ENCODE assay signal across 20 cellular contexts in the genomic region with DNA sequence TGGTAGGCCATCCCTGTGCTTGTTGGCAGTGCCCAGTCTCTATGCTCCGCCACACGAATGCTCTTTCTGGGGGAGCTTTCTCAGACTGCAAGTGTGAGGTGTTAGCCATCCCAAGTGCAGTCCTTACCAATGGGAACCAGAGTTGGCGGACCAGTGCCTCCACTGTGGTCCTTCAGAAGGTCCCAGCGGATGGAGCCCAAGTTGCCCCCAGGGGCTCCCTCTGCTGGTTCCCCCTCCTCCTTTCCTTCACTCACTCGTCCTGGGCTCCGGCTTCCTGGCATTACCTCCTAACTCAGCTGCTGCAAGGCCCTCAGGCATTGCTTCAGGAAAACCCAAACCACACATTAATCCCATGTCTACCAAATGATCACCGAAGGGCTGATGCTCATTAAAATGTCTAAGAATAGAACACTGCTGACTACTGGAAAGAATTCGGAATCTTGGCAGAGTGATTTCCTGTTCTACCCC.
A peak's percentile ranks its signal among the peaks of the same experiment; 100 is the strongest.
DNase-seq lines count a peak whose midpoint lies in the region; ATAC-seq and TF ChIP-seq lines count a peak whose summit lies in the region.
"Had no signal": no experiment of that assay in that cellular context is flagged by ENCODE, and none has a peak within 500 bp of the region (broad histone marks: within the 10 kb centered on the region; RNA-seq: fewer than 3 reads in every experiment).

No MANE protein-coding gene starts in this region.

- TF ChIP-seq POLR2A in adrenal gland (IDR thresholded peaks at IDR 0.05): no peak

- H3K27me3 Mint-ChIP-seq in WTC11 (ENCODE audit: low read depth) (no peaks in the 10 kb centered on the region), glutamatergic neuron (ENCODE audit: unreplicated experiment) (no peaks in the 10 kb centered on the region)
- H3K27me3 Mint-ChIP-seq: CD4-positive, alpha-beta T cell had no signal

- 0 out of 2 replicates have a peak, but pooled peaks have one; percentile 14 for TF ChIP-seq CTCF in WTC11 (IDR thresholded peaks at IDR 0.05)
- no peak for TF ChIP-seq CTCF in adrenal gland (IDR thresholded peaks at IDR 0.05)
- no peak for TF ChIP-seq CTCF in glutamatergic neuron (IDR thresholded peaks at IDR 0.05; ENCODE audit: partially characterized antibody, unreplicated experiment)

- CTCF ChIA-PET in WTC11 (lab: Charles Lee): interaction anchor here (0.6 to 1.9 kb wide), 3 partner anchors 10 to 145 kb away, joined by 3 to 5 read pairs (median 3); no protein-coding TSS in a partner anchor

- no peaks in the 10 kb centered on the region for H3K4me1 ChIP-seq in adrenal gland (replicated peaks in 1 of 2)

- ATAC-seq in WTC11: peak; percentile 91
- ATAC-seq in stimulated activated naive CD8-positive, alpha-beta T cell treated with anti-CD3 and anti-CD28 coated beads, Interleukin-15, Interleukin-2, amounts not matched to agents 100 U/mL and 50 U/mL, for 24 hours: no peak
- ATAC-seq: activated naive CD4-positive, alpha-beta T cell treated with anti-CD3 and anti-CD28 coated beads, Interleukin-2, amount 50 U/mL, for 72 hours; natural killer cell had no signal

- H3K36me3 Mint-ChIP-seq in WTC11: no peaks in the 10 kb centered on the region
- no peaks in the 10 kb centered on the region for H3K36me3 Mint-ChIP-seq in glutamatergic neuron (ENCODE audit: unreplicated experiment)
- H3K36me3 Mint-ChIP-seq: activated naive CD4-positive, alpha-beta T cell treated with anti-CD3 and anti-CD28 coated beads, Interleukin-2, amount 50 U/mL, for 72 hours; natural killer cell had no signal

- intact Hi-C loops in adrenal gland (cut with DNase I): no loop called here

- H3K36me3 ChIP-seq in adrenal gland (replicated peaks in 1 of 2): no peaks in the 10 kb centered on the region

- POLR2A ChIA-PET in WTC11 (lab: Charles Lee): no interaction called here

- H3K4me3 Mint-ChIP-seq in WTC11: no peak overlapping the region
- H3K4me3 Mint-ChIP-seq in glutamatergic neuron (ENCODE audit: unreplicated experiment): no peak overlapping the region
- H3K4me3 Mint-ChIP-seq: CD4-positive, alpha-beta T cell; natural killer cell had no signal

- H3K4me1 Mint-ChIP-seq in WTC11: peaks cover 28% of the 10 kb centered on the region
- peaks cover 2% of the 10 kb centered on the region for H3K4me1 Mint-ChIP-seq in glutamatergic neuron (ENCODE audit: low read depth, unreplicated experiment)
- H3K4me1 Mint-ChIP-seq: natural killer cell had no signal

- DNase-seq in A172 (ENCODE audit: low spot score): peak; percentile 90
- DNase-seq in H4 (ENCODE audit: low spot score): peak; percentile 25
- DNase-seq in WTC11 (ENCODE audit: low spot score): peak; percentile 54
- peak; percentile 69 for DNase-seq in islet precursor cell
- DNase-seq in adrenal gland: no peak
- DNase-seq in NCI-H526 treated with DMSO at 0.1 percent for 48 hours (lab: John Stamatoyannopoulos, UW): no peak
- DNase-seq in stimulated activated naive CD8-positive, alpha-beta T cell treated with anti-CD3 and anti-CD28 coated beads, Interleukin-15, Interleukin-2, amounts not matched to agents 100 U/mL and 50 U/mL, for 24 hours: no peak
- no peak for DNase-seq in glutamatergic neuron
- DNase-seq: 8988T; activated CD4-positive, alpha-beta T cell treated with anti-CD3 and anti-CD28 coated beads, Interleukin-2, amount 50 U/mL, for 1 hour; activated T-cell treated with anti-CD3 and anti-CD28 coated beads, Interleukin-2, amount 50 U/mL, for 1 hour; CD4-positive, alpha-beta T cell; DMS79; natural killer cell; NCI-H1105; NCI-H774; stimulated activated naive CD4-positive, alpha-beta T cell; SW 1271 had no signal

- 84 to 100% (median 88%) methylated on average over 5 to 8 of the region's 8 CpGs for WGBS in adrenal gland, 4 donors

- H3K4me3 ChIP-seq in adrenal gland: no peak overlapping the region

- no peak overlapping the region for H3K27ac ChIP-seq in adrenal gland
- H3K27ac ChIP-seq: KMS-11 had no signal

- H3K9me3 Mint-ChIP-seq in WTC11 (peaks cover 3% of the 10 kb centered on the region), glutamatergic neuron (ENCODE audit: unreplicated experiment) (no peaks in the 10 kb centered on the region)
- H3K9me3 Mint-ChIP-seq: activated naive CD4-positive, alpha-beta T cell treated with anti-CD3 and anti-CD28 coated beads, Interleukin-2, amount 50 U/mL, for 72 hours; CD4-positive, alpha-beta T cell; natural killer cell had no signal

- H3K27ac Mint-ChIP-seq in WTC11 (no peak overlapping the region), glutamatergic neuron (ENCODE audit: unreplicated experiment) (no peak overlapping the region)
- H3K27ac Mint-ChIP-seq: activated naive CD4-positive, alpha-beta T cell treated with anti-CD3 and anti-CD28 coated beads, Interleukin-2, amount 50 U/mL, for 72 hours; CD4-positive, alpha-beta T cell; natural killer cell had no signal

- H3K27me3 ChIP-seq in adrenal gland: no peaks in the 10 kb centered on the region

- H3K9me3 ChIP-seq in adrenal gland (replicated peaks in 1 of 3): no peaks in the 10 kb centered on the region

TF ChIP-seq in WTC11, 78 proteins besides CTCF, POLR2A, EP300 and RAD21:
- no peak for TF ChIP-seq GABPB1 (CRISPR knock-in tag; IDR thresholded peaks at IDR 0.05)
- no peak for TF ChIP-seq FOXJ3 (CRISPR knock-in tag; IDR thresholded peaks at IDR 0.05; ENCODE audit: borderline replicate concordance)
TF ChIP-seq in WTC11: peak in this region for 0.

Comparison
In these comparisons a context has a peak if more than half of its experiments do, and no peak if none do; other contexts are left out.
1. DNase-seq: peak in A172 (single experiment), H4 (single experiment), WTC11 (single experiment) and islet precursor cell (single experiment); none in adrenal gland (0 of 7), NCI-H526 treated with DMSO at 0.1 percent for 48 hours (single experiment), stimulated activated naive CD8-positive, alpha-beta T cell treated with anti-CD3 and anti-CD28 coated beads, Interleukin-15, Interleukin-2, amounts not matched to agents 100 U/mL and 50 U/mL, for 24 hours (single experiment) and glutamatergic neuron (single experiment).